Comparison of ENCODE assay signal across 1 cellular context in the genomic region with DNA sequence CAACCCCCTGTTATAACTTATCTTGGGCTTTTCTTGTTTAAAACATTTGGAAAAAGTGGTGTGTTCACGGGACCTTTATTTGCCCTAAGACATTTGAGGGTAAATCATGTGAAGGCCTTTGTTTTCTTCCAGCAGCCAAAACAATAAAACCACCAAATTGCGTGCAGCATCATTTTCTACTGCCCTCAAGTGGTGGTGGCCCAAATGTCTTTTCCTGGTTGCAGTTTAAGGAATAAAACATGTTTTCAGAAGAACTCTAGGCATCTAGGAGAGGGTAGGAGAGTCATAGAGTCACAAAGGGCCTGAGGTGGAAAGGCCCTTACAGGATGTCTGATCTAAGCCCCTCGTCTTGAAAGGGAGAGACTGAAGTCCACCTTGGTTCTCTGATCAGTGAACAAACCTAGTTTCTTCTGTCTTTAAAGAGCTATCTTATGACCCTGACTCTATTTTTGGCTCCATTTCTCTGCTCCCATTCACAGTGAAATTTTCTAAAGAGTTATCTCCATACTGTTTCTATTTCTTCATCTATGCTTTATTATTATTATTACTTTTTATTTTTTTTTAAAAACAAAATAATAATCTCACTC.
TF ChIP-seq lines count a peak whose summit lies in the region.

No MANE protein-coding gene starts in this region.

TF ChIP-seq in GM23338, 12 proteins besides CTCF, POLR2A, EP300 and RAD21 (continued from another document):
- TF ChIP-seq ZNF462 (CRISPR knock-in tag; IDR thresholded peaks at IDR 0.05) (no peak), POLR2AphosphoS5 (IDR thresholded peaks at IDR 0.05; ENCODE audit: low read depth) (no peak)
- TF ChIP-seq, protein P1, sequence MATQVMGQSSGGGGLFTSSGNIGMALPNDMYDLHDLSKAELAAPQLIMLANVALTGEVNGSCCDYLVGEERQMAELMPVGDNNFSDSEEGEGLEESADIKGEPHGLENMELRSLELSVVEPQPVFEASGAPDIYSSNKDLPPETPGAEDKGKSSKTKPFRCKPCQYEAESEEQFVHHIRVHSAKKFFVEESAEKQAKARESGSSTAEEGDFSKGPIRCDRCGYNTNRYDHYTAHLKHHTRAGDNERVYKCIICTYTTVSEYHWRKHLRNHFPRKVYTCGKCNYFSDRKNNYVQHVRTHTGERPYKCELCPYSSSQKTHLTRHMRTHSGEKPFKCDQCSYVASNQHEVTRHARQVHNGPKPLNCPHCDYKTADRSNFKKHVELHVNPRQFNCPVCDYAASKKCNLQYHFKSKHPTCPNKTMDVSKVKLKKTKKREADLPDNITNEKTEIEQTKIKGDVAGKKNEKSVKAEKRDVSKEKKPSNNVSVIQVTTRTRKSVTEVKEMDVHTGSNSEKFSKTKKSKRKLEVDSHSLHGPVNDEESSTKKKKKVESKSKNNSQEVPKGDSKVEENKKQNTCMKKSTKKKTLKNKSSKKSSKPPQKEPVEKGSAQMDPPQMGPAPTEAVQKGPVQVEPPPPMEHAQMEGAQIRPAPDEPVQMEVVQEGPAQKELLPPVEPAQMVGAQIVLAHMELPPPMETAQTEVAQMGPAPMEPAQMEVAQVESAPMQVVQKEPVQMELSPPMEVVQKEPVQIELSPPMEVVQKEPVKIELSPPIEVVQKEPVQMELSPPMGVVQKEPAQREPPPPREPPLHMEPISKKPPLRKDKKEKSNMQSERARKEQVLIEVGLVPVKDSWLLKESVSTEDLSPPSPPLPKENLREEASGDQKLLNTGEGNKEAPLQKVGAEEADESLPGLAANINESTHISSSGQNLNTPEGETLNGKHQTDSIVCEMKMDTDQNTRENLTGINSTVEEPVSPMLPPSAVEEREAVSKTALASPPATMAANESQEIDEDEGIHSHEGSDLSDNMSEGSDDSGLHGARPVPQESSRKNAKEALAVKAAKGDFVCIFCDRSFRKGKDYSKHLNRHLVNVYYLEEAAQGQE (IDR thresholded peaks at IDR 0.05; ENCODE audit: unreplicated experiment) = no peak
